Comparison of ENCODE assay signal across 8 cellular contexts in the genomic region with DNA sequence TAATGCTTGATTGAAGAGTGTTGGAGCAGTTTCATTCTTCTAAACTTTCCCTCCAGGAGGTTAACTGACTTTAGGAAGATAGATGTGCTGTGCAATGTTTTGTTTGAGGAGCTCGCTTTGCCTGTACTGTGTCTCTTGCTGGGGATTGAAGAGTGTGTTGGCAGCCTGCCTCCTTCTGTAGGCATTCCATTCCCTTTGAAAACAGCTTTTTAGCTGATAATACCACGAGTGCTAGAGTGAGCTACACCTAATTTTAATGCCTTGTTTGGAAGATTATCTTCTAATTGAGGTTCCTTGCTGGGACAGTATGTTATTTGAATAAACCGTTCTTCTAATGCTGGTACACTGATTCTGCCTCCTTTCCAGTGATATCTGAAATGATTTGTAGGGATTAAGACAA. TPM values are rescaled to one million over a fixed set of nuclear protein-coding genes. Genes with fewer than 3 reads are reported as not detected.
DNase-seq lines count a peak whose midpoint lies in the region; ATAC-seq and TF ChIP-seq lines count a peak whose summit lies in the region.
"Had no signal": no experiment of that assay in that cellular context is flagged by ENCODE, and none has a peak within 500 bp of the region (broad histone marks: within the 10 kb centered on the region; RNA-seq: fewer than 3 reads in every experiment).

No MANE protein-coding gene starts in this region.

- no peak overlapping the region for H3K9ac ChIP-seq in PC-3 (ENCODE audit: low read length)

- H3K9me3 ChIP-seq in HEK293 (ENCODE audit: control insufficient read depth, insufficient read depth, low read depth, low read length): no peaks in the 10 kb centered on the region
- no peaks in the 10 kb centered on the region for H3K9me3 ChIP-seq in PC-3 (ENCODE audit: low read length)

- TF ChIP-seq CTCF in HEK293 (tag by site-specific recombination; IDR thresholded peaks at IDR 0.05) (no peak), PC-3 (conservative IDR thresholded peaks at IDR 0.05; ENCODE audit: low read depth, low read length) (no peak)

- H3K4me3 ChIP-seq in HEK293 (ENCODE audit: low read depth, low read length) (no peak overlapping the region), PC-3 (ENCODE audit: low read length) (no peak overlapping the region)

- H3K4me2 ChIP-seq in PC-3 (ENCODE audit: low read length): no peak overlapping the region

- peaks cover 8% of the 10 kb centered on the region; the same call in 1 of the 2 replicates for H4K20me1 ChIP-seq in PC-3 (ENCODE audit: low read length)

- H3K36me3 ChIP-seq in HEK293 (ENCODE audit: control insufficient read depth in 2 of 2, insufficient read depth in 1 of 2, low read length in 2 of 2) (peaks cover 0 to 46% of the 10 kb centered on the region in 2 experiments; a peak in 1 of 3 replicates), PC-3 (ENCODE audit: low read depth, low read length) (peaks cover 30% of the 10 kb centered on the region)

- no peaks in the 10 kb centered on the region for H3K4me1 ChIP-seq in HEK293 (ENCODE audit: control insufficient read depth, insufficient read depth, low read length)
- peaks cover 10% of the 10 kb centered on the region for H3K4me1 ChIP-seq in PC-3 (ENCODE audit: insufficient read depth, low read length)

- DNase-seq in PC-3: no peak
- DNase-seq in fibroblast of the conjunctiva (ENCODE audit: low read depth): peak; percentile 40
- DNase-seq in sciatic nerve (ENCODE audit: low spot score): no peak
- no peak for DNase-seq in effector CD4-positive, alpha-beta T cell
- DNase-seq in activated CD4-positive, alpha-beta T cell treated with anti-CD3 and anti-CD28 coated beads for 1 hour: no peak
- DNase-seq: NCI-H774 had no signal

- H2AFZ ChIP-seq in PC-3 (ENCODE audit: low read length): no peak overlapping the region

- POLR2A ChIA-PET in HEK293 (lab: Yijun Ruan, JAX) (interaction anchor here (0.7 kb wide), 2 partner anchors 15 to 114 kb away, joined by 6 read pairs; no protein-coding TSS in a partner anchor), PC-3 (lab: Charles Lee; ENCODE audit: unreplicated experiment) (no interaction called here)

- CTCF ChIA-PET in HEK293 (lab: Yijun Ruan, JAX): interaction anchor here (0.6 kb wide), 1 partner anchor 1210 kb away, joined by 3 read pairs; no protein-coding TSS in a partner anchor
- CTCF ChIA-PET in PC-3 (lab: Charles Lee): interaction anchor here (0.7 kb wide), 1 partner anchor 555 kb away, joined by 5 read pairs; no protein-coding TSS in a partner anchor

- no TSS peak for BruUV-seq in PC-3 (replicated peaks; lab: Mats Ljungman, UMichigan)

- ATAC-seq in PC-3 (peak; percentile 38), sciatic nerve (peak; percentile 38), HG03565 (IDR thresholded peaks at IDR 0.05; ENCODE audit: unreplicated experiment) (no peak)

- intact Hi-C loops in PC-3 (cut with micrococcal nuclease) (no loop called here), sciatic nerve (cut with DNase I) (no loop called here)

- H3K27ac ChIP-seq in HEK293 (ENCODE audit: extremely low read depth, low read depth, low read length) (no peak overlapping the region), PC-3 (ENCODE audit: low read length) (no peak overlapping the region)

- no peaks in the 10 kb centered on the region for H3K27me3 ChIP-seq in PC-3 (ENCODE audit: low read length)

- H3K79me2 ChIP-seq in PC-3 (ENCODE audit: low read length): peaks cover 65% of the 10 kb centered on the region

- H3F3A ChIP-seq in PC-3 (ENCODE audit: low read length, unreplicated experiment): no peaks in the 10 kb centered on the region

- H3K9me2 ChIP-seq in PC-3 (replicated peaks; ENCODE audit: low read length): no peaks in the 10 kb centered on the region

TF ChIP-seq in HEK293, 187 proteins besides CTCF, POLR2A, EP300 and RAD21:
- TF ChIP-seq ZIC2 (tag by site-specific recombination; IDR thresholded peaks at IDR 0.05) (0 out of 2 replicates have a peak, but pooled peaks have one; percentile 49), PRDM1 (tag by site-specific recombination; IDR thresholded peaks at IDR 0.05) (0 out of 2 replicates have a peak, but pooled peaks have one; percentile 9), GLI2 (tag by site-specific recombination; IDR thresholded peaks at IDR 0.05; ENCODE audit: borderline replicate concordance, low read depth) (0 out of 2 replicates have a peak, but pooled peaks have one; percentile 29), ZBTB17 (tag by site-specific recombination; IDR thresholded peaks at IDR 0.05) (0 out of 2 replicates have a peak, but pooled peaks have one; percentile 38), ZNF302 (tag by site-specific recombination; IDR thresholded peaks at IDR 0.05; ENCODE audit: low read depth) (no peak), OSR2 (tag by site-specific recombination; IDR thresholded peaks at IDR 0.05) (peak; percentile 40; the same call in 1 of the 2 replicates), ZBTB48 (tag by site-specific recombination; IDR thresholded peaks at IDR 0.05) (no peak), KLF7 (tag by site-specific recombination; IDR thresholded peaks at IDR 0.05; ENCODE audit: borderline replicate concordance) (peak; percentile 50; the same call in 1 of the 2 replicates), FEZF1 (tag by site-specific recombination; IDR thresholded peaks at IDR 0.05) (peak; percentile 42; the same call in 1 of the 2 replicates), PRDM6 (tag by site-specific recombination; IDR thresholded peaks at IDR 0.05) (peak; percentile 85), ZNF266 (tag by site-specific recombination; IDR thresholded peaks at IDR 0.05; ENCODE audit: low read depth) (no peak), ZNF600 (tag by site-specific recombination; IDR thresholded peaks at IDR 0.05) (peak; percentile 30; the same call in 1 of the 2 replicates), KLF1 (tag by site-specific recombination; IDR thresholded peaks at IDR 0.05) (peak; percentile 66), MZF1 (tag by site-specific recombination; IDR thresholded peaks at IDR 0.05; ENCODE audit: borderline replicate concordance) (peak; percentile 75; the same call in 1 of the 2 replicates), GLIS1 (tag by site-specific recombination; IDR thresholded peaks at IDR 0.05) (peak; percentile 52)
- TF ChIP-seq, protein P1, sequence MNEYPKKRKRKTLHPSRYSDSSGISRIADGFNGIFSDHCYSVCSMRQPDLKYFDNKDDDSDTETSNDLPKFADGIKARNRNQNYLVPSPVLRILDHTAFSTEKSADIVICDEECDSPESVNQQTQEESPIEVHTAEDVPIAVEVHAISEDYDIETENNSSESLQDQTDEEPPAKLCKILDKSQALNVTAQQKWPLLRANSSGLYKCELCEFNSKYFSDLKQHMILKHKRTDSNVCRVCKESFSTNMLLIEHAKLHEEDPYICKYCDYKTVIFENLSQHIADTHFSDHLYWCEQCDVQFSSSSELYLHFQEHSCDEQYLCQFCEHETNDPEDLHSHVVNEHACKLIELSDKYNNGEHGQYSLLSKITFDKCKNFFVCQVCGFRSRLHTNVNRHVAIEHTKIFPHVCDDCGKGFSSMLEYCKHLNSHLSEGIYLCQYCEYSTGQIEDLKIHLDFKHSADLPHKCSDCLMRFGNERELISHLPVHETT (tag by site-specific recombination; IDR thresholded peaks at IDR 0.05): no peak
- TF ChIP-seq, protein P2, sequence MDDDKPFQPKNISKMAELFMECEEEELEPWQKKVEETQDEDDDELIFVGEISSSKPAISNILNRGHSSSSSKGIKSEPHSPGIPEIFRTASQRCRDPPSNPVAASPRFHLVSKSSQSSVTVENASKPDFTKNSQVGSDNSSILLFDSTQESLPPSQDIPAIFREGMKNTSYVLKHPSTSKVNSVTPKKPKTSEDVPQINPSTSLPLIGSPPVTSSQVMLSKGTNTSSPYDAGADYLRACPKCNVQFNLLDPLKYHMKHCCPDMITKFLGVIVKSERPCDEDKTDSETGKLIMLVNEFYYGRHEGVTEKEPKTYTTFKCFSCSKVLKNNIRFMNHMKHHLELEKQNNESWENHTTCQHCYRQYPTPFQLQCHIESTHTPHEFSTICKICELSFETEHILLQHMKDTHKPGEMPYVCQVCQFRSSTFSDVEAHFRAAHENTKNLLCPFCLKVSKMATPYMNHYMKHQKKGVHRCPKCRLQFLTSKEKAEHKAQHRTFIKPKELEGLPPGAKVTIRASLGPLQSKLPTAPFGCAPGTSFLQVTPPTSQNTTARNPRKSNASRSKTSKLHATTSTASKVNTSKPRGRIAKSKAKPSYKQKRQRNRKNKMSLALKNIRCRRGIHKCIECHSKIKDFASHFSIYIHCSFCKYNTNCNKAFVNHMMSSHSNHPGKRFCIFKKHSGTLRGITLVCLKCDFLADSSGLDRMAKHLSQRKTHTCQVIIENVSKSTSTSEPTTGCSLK (tag by site-specific recombination; IDR thresholded peaks at IDR 0.05): no peak

RNA-seq across cellular contexts. Expression of gene DDX10, which starts 7.2 kb away (rescaled TPM):
- total RNA-seq in PC-3 (2014; rRNA removed): 55.2 and 73.0 TPM in 2 replicates
- total RNA-seq in sciatic nerve: 31.6 TPM
